15 cellular contexts compared by ENCODE assay signal in the genomic region with DNA sequence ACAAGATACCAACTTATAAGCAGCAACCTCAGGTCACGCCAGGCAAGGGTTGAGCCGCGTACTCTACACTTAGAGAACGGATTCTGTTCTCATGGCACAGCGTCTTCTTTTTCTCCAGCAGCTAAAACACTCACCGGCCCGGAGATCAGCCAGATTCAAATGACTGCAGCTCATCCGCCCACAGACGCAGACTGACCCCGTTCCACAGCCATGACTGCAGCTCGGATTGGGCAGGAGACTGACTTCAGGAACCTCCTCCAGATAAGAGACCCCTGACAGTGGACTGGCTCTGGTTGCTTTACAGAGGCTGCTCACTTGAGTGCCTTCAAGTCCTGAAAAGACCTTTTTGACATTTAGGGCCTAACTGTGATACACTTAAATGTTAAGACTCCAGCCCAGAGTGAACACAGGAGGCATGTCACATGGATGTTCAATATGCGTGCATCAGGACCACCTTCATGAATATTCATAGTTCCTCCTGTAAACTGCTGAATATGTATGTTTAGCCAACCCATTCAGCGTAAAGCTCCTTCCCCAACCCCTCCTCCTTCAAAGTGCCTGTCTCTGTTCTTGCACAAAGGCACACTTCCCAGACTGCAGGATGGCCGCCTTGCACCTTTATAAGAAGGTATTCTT.
"Had no signal": no experiment of that assay in that cellular context is flagged by ENCODE, and none has a peak within 500 bp of the region (broad histone marks: within the 10 kb centered on the region; RNA-seq: fewer than 3 reads in every experiment).

No MANE protein-coding gene starts in this region.

- DNase-seq: activated CD4-positive, alpha-beta T cell treated with anti-CD3 and anti-CD28 coated beads for 1 hour; activated CD4-positive, alpha-beta T cell treated with anti-CD3 and anti-CD28 coated beads, Interleukin-2, amount 50 U/mL, for 48 hours; activated gamma-delta T cell treated with Interleukin-2 at 50 U/mL for 16 hours; activated naive CD8-positive, alpha-beta T cell treated with anti-CD3 and anti-CD28 coated beads for 36 hours; activated T-cell treated with anti-CD3 and anti-CD28 coated beads, Interleukin-2, amount 50 U/mL, for 72 hours; effector memory CD4-positive, alpha-beta T cell; hypothalamus; immature natural killer cell; left cardiac atrium; mammary epithelial cell; mucosa of descending colon; naive thymus-derived CD8-positive, alpha-beta T cell; tibial artery had no signal

- H3K4me3 ChIP-seq: mucosa of descending colon, tibial artery, vagina had no signal

- H3K36me3 ChIP-seq: vagina had no signal

- ATAC-seq: activated T-cell treated with anti-CD3 and anti-CD28 coated beads, Interleukin-2, amount 50 U/mL, for 72 hours; mucosa of descending colon; naive thymus-derived CD8-positive, alpha-beta T cell had no signal

- H3K27ac ChIP-seq: epithelial cell of prostate, vagina had no signal

- H3K9me3 ChIP-seq: mucosa of descending colon, tibial artery, vagina had no signal
